Comparison of ENCODE assay signal across 10 cellular contexts in genomic region chr17:78154903-78155811, GRCh38. TPM values are rescaled to one million over a fixed set of nuclear protein-coding genes. Genes with fewer than 3 reads are reported as not detected.
DNase-seq lines count a peak whose midpoint lies in the region; ATAC-seq and TF ChIP-seq lines count a peak whose summit lies in the region.
"Had no signal": no experiment of that assay in that cellular context is flagged by ENCODE, and none has a peak within 500 bp of the region (broad histone marks: within the 10 kb centered on the region; RNA-seq: fewer than 3 reads in every experiment).

No MANE protein-coding gene starts in this region.

- no peak for DNase-seq in CD4-positive, alpha-beta T cell
- DNase-seq in endothelial cell (ENCODE audit: low spot score) (no peak), pons (ENCODE audit: low spot score) (no peak), DMS153 (lab: John Stamatoyannopoulos, UW) (no peak), middle frontal gyrus (ENCODE audit: extremely low spot score, low spot score) (no peak)
- DNase-seq: activated CD8-positive, alpha-beta memory T cell treated with anti-CD3 and anti-CD28 coated beads, Interleukin-2, amount 50 U/mL, for 4 hours; NCI-H1092 had no signal

- no peaks in the 10 kb centered on the region for H3K27me3 Mint-ChIP-seq in CD4-positive, alpha-beta T cell
- H3K27me3 Mint-ChIP-seq in endothelial cell (ENCODE audit: unreplicated experiment) = peaks cover 8% of the 10 kb centered on the region

- H3K4me3 Mint-ChIP-seq in CD4-positive, alpha-beta T cell = no peak overlapping the region
- no peak overlapping the region for H3K4me3 Mint-ChIP-seq in endothelial cell (ENCODE audit: unreplicated experiment)

- ATAC-seq in CD4-positive, alpha-beta T cell (ENCODE audit: poor library complexity) = peak; percentile 57
- ATAC-seq in GM19467 (IDR thresholded peaks at IDR 0.05; ENCODE audit: unreplicated experiment) (peak; percentile 42), HG03378 (IDR thresholded peaks at IDR 0.05; ENCODE audit: unreplicated experiment) (peak; percentile 50), GM18858 (IDR thresholded peaks at IDR 0.05; ENCODE audit: unreplicated experiment) (no peak)

- no peaks in the 10 kb centered on the region for H3K9me3 ChIP-seq in CD4-positive, alpha-beta T cell (ENCODE audit: control insufficient read depth, low read length)

- no peak overlapping the region for H3K27ac Mint-ChIP-seq in CD4-positive, alpha-beta T cell
- H3K27ac Mint-ChIP-seq in endothelial cell (ENCODE audit: unreplicated experiment) = peak overlapping the region; percentile 74

- no peaks in the 10 kb centered on the region for H3K9me3 Mint-ChIP-seq in CD4-positive, alpha-beta T cell
- no peaks in the 10 kb centered on the region for H3K9me3 Mint-ChIP-seq in endothelial cell (ENCODE audit: unreplicated experiment)

- peaks cover 4% of the 10 kb centered on the region for H3K4me1 Mint-ChIP-seq in CD4-positive, alpha-beta T cell (ENCODE audit: low read depth)
- H3K4me1 Mint-ChIP-seq in endothelial cell (ENCODE audit: unreplicated experiment) = peaks cover 20% of the 10 kb centered on the region

- TF ChIP-seq CTCF in CD4-positive, alpha-beta T cell (IDR thresholded peaks at IDR 0.05) = no peak
- TF ChIP-seq CTCF in endothelial cell (IDR thresholded peaks at IDR 0.05; ENCODE audit: unreplicated experiment) = no peak

- intact Hi-C loops in CD4-positive, alpha-beta T cell (cut with DNase I, micrococcal nuclease) = no loop called here

- H3K36me3 Mint-ChIP-seq in CD4-positive, alpha-beta T cell (ENCODE audit: low read depth) = no peaks in the 10 kb centered on the region
- H3K36me3 Mint-ChIP-seq in endothelial cell (ENCODE audit: low read depth, unreplicated experiment) = peaks cover 3% of the 10 kb centered on the region

- CTCF ChIA-PET in CD4-positive, alpha-beta T cell (lab: Charles Lee) = no interaction called here

- POLR2A ChIA-PET in CD4-positive, alpha-beta T cell (lab: Charles Lee) = interaction anchor here (0.5 to 2.7 kb wide), 2 partner anchors 9 to 12 kb away, joined by 4 to 8 read pairs; partner anchors contain the start of gene C17orf99

- no peaks in the 10 kb centered on the region for H3K27me3 ChIP-seq in CD4-positive, alpha-beta T cell (ENCODE audit: control insufficient read depth, insufficient read depth, low read length)

- H3K27ac ChIP-seq in CD4-positive, alpha-beta T cell (ENCODE audit: low read depth, low read length) = no peak overlapping the region

RNA-seq across cellular contexts. Expression of gene C17orf99, which starts 9.0 kb away (rescaled TPM):
- total RNA-seq in CD4-positive, alpha-beta T cell = not detected
- total RNA-seq in endothelial cell (ENCODE audit: unreplicated experiment) = not detected

RNA-seq across cellular contexts. Expression of gene SYNGR2, which starts 13.2 kb away (rescaled TPM):
- 10 to 100 TPM; 34.9 to 41.3 TPM for total RNA-seq in CD4-positive, alpha-beta T cell
- total RNA-seq in endothelial cell (ENCODE audit: unreplicated experiment) = 72.6 TPM

RNA-seq across cellular contexts. Expression of gene TMC8, which starts 24.6 kb away (rescaled TPM):
- 100 to 1,000 TPM; 567 to 577 TPM for total RNA-seq in CD4-positive, alpha-beta T cell
- 55.8 TPM for total RNA-seq in endothelial cell (ENCODE audit: unreplicated experiment)

RNA-seq across cellular contexts. Expression of gene TMC6, which starts 26.6 kb away (rescaled TPM):
- 100 to 1,000 TPM; 645 to 659 TPM for total RNA-seq in CD4-positive, alpha-beta T cell
- total RNA-seq in endothelial cell (ENCODE audit: unreplicated experiment) = 292 TPM

RNA-seq across cellular contexts. Expression of gene TK1, which starts 31.7 kb away (rescaled TPM):
- under 1 TPM; 0.78 to 0.88 TPM for total RNA-seq in CD4-positive, alpha-beta T cell
- 23.8 TPM for total RNA-seq in endothelial cell (ENCODE audit: unreplicated experiment)
